In the genomic region with DNA sequence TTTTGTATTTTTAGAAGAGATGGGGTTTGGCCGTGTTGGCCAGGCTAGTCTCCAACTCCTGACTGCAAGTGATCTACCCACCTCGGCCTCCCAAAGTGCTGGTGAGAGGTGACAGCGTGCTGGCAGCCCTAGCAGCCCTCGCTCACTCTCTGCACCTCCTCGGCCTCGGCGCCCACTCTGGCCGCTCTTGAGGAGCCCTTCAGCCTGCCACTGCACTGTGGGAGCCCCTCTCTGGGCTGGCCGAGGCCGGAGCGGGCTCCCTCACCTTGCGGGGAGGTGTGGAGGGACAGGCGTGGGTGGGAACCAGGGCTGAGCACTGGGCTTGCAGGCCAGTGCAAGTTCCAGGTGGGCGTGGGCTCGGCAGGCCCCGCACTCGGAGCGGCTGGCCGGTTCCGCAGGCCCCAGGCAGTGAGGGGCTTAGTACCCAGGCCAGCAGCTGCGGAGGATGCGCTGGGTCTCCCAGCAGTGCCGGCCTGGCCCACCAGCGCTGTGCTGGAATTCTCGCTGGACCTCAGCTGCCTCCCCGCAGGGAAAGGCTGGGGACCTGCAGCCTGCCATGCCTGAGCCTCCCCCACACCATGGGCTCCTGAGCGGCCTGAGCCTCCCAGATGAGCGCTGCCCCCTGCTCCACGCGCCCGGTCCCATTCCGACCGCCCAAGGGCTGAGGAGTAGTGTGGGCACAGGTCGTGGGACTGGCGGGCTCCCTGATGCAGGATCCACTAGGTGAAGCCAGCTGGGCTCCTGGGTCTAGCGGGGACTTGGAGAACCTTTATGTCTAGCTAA, we compare ENCODE assay signal across 18 cellular contexts. TPM values are rescaled to one million over a fixed set of nuclear protein-coding genes. Genes with fewer than 3 reads are reported as not detected.
A peak's percentile ranks its signal among the peaks of the same experiment; 100 is the strongest.
DNase-seq lines count a peak whose midpoint lies in the region; ATAC-seq, FAIRE-seq and TF ChIP-seq lines count a peak whose summit lies in the region.
"Had no signal": no experiment of that assay in that cellular context is flagged by ENCODE, and none has a peak within 500 bp of the region (broad histone marks: within the 10 kb centered on the region; RNA-seq: fewer than 3 reads in every experiment).

No MANE protein-coding gene starts in this region.

- H3K4me1 ChIP-seq in HEK293 (ENCODE audit: control insufficient read depth, insufficient read depth, low read length) (no peaks in the 10 kb centered on the region), HepG2 (ENCODE audit: insufficient read depth, low read length) (peaks cover 18% of the 10 kb centered on the region), trophoblast cell (ENCODE audit: control insufficient read depth in 1 of 2, insufficient read depth in 2 of 2, low read length in 2 of 2) (peaks cover 7% of the 10 kb centered on the region in 2 experiments)

- H2BK12ac ChIP-seq in trophoblast cell (ENCODE audit: low read length): no peak overlapping the region

- intact Hi-C loops in HepG2 (cut with micrococcal nuclease; ENCODE audit: unreplicated experiment): no loop called here

- no peak overlapping the region for H3K14ac ChIP-seq in trophoblast cell (ENCODE audit: low read length)

- H3K18ac ChIP-seq in trophoblast cell (ENCODE audit: low read length): no peak overlapping the region

- TF ChIP-seq EP300 in HepG2 (IDR thresholded peaks at IDR 0.05; ENCODE audit: low read depth in 2 of 2, low read length in 2 of 2) (no peak), HepG2 (CRISPR knock-in tag; IDR thresholded peaks at IDR 0.05; ENCODE audit: borderline replicate concordance) (no peak)

- H3K4ac ChIP-seq in trophoblast cell (ENCODE audit: low read depth, low read length): no peak overlapping the region

- H3K79me1 ChIP-seq in trophoblast cell (ENCODE audit: low read length): peaks cover 16% of the 10 kb centered on the region

- CTCF ChIA-PET in HEK293 (lab: Yijun Ruan, JAX): interaction anchor here (1.2 to 1.8 kb wide), 2 partner anchors 9 to 113 kb away, joined by 3 to 6 read pairs; no protein-coding TSS in a partner anchor
- CTCF ChIA-PET in HepG2 (lab: Yijun Ruan, JAX; ENCODE audit: low intra/inter-chr PET ratio, low total read pairs): no interaction called here

- peaks cover 15% of the 10 kb centered on the region for H3K79me2 ChIP-seq in HepG2 (ENCODE audit: insufficient read depth, low read length)
- H3K79me2 ChIP-seq in trophoblast cell (ENCODE audit: control insufficient read depth, insufficient read depth, low read length, poor library complexity): peaks cover 14% of the 10 kb centered on the region

- no peak for ATAC-seq in HepG2
- ATAC-seq: CD8-positive, alpha-beta T cell had no signal

- H3K27me3 ChIP-seq in HepG2 (ENCODE audit: control insufficient read depth in 1 of 2, insufficient read depth in 2 of 2, low read length in 2 of 2) (peaks cover 0 to 1% of the 10 kb centered on the region in 2 experiments; a peak in 2 of 5 replicates), trophoblast cell (ENCODE audit: insufficient read depth, low read length) (no peaks in the 10 kb centered on the region)

- no peak overlapping the region for H2BK5ac ChIP-seq in trophoblast cell (ENCODE audit: low read depth, low read length, poor library complexity)

- POLR2A ChIA-PET in HEK293 (lab: Yijun Ruan, JAX) (no interaction called here), HepG2 (lab: Yijun Ruan, JAX) (interaction anchor here (0.8 kb wide), 1 partner anchor 11 kb away, joined by 4 read pairs; no protein-coding TSS in a partner anchor)

- H4K8ac ChIP-seq in trophoblast cell (ENCODE audit: low read depth, low read length): no peak overlapping the region

- H3K36me3 ChIP-seq in HEK293 (ENCODE audit: control insufficient read depth in 2 of 2, insufficient read depth in 1 of 2, low read length in 2 of 2) (no peaks in the 10 kb centered on the region), HepG2 (replicated peaks in 1 of 2; ENCODE audit: control insufficient read depth in 1 of 2, insufficient read depth in 2 of 2, low read length in 2 of 2) (no peaks in the 10 kb centered on the region), trophoblast cell (ENCODE audit: control insufficient read depth in 1 of 2, insufficient read depth in 2 of 2, low read length in 2 of 2) (no peaks in the 10 kb centered on the region)

- H3K4me3 ChIP-seq in HEK293 (ENCODE audit: low read depth, low read length) (no peak overlapping the region), HepG2 (replicated peaks in 1 of 3; ENCODE audit: insufficient read depth in 1 of 3, low read depth in 2 of 3, low read length in 3 of 3) (no peak overlapping the region), trophoblast cell (ENCODE audit: low read depth, low read length) (peak overlapping the region; percentile 5)

- no peak overlapping the region for H2BK120ac ChIP-seq in trophoblast cell (ENCODE audit: insufficient read depth, low read length, poor library complexity)

- H2AK5ac ChIP-seq in trophoblast cell (ENCODE audit: low read length): no peak overlapping the region

- no peak for FAIRE-seq in HepG2 (lab: Jason Lieb, UNC)
- FAIRE-seq: G401.6, GM12892 had no signal

- H3K27ac ChIP-seq in HEK293 (ENCODE audit: extremely low read depth, low read depth, low read length) (no peak overlapping the region), HepG2 (ENCODE audit: extremely low read length, insufficient read depth, low read length) (no peak overlapping the region), trophoblast cell (ENCODE audit: low read depth, low read length) (no peak overlapping the region)
- H3K27ac ChIP-seq: C4-2B had no signal

- H4K91ac ChIP-seq in trophoblast cell (ENCODE audit: low read depth, low read length): no peak overlapping the region

- no peak overlapping the region for H3K9ac ChIP-seq in HepG2 (ENCODE audit: insufficient read depth, low read depth, low read length)
- H3K9ac ChIP-seq in trophoblast cell (ENCODE audit: low read length): no peak overlapping the region

- H3K4me2 ChIP-seq in HepG2 (ENCODE audit: low read depth, low read length): no peak overlapping the region
- no peak overlapping the region for H3K4me2 ChIP-seq in trophoblast cell (ENCODE audit: low read length)

- TF ChIP-seq POLR2A in HepG2 (IDR thresholded peaks at IDR 0.05; ENCODE audit: insufficient read depth in 1 of 2, low read depth in 2 of 2, low read length in 2 of 2): no peak

- DNase-seq in HepG2 (ENCODE audit: low spot score): no peak
- DNase-seq in trophoblast cell: no peak
- DNase-seq in stimulated activated CD4-positive, alpha-beta T cell treated with anti-CD3 and anti-CD28 coated beads, Interleukin-2, amount 100 ng/mL, for 48 hours: no peak
- DNase-seq in occipital lobe (lab: John Stamatoyannopoulos, UW): no peak
- DNase-seq in activated CD4-positive, alpha-beta T cell treated with anti-CD3 and anti-CD28 coated beads, Interleukin-2, amount 50 U/mL, for 48 hours: no peak
- DNase-seq: Caco-2; CD4-positive, CD25-positive, alpha-beta regulatory T cell; CD8-positive, alpha-beta T cell; DMS153; DND-41; GOT3; H7; HCEC 1CT; HFFc6 had no signal

- TF ChIP-seq CTCF in HEK293 (tag by site-specific recombination; IDR thresholded peaks at IDR 0.05) (no peak), HepG2 (CRISPR knock-in tag; IDR thresholded peaks at IDR 0.05) (no peak)

- no peak overlapping the region for H3K23ac ChIP-seq in trophoblast cell (ENCODE audit: low read length)

- TF ChIP-seq RAD21 in HepG2 (CRISPR knock-in tag; IDR thresholded peaks at IDR 0.05): no peak

- H2AFZ ChIP-seq in HepG2 (ENCODE audit: low read length) (no peak overlapping the region), trophoblast cell (ENCODE audit: insufficient read depth, low read length, poor library complexity) (no peak overlapping the region)

- WGBS in HepG2 (ENCODE audit: low lambda C conversion rate): 94% methylated on average over 12 of the region's 36 CpGs
- no CpG with 5 or more reads among the region's 36 CpGs for WGBS in trophoblast cell (ENCODE audit: extremely low coverage, insufficient coverage, insufficient read length)

- in situ Hi-C loops in HepG2 (cut with HindIII; ENCODE audit: extremely low pct_ligation_motif_present, low pct_unique_long_range_greater_than_20kb): no loop called here

- no TSS peak for BruUV-seq in HepG2 (replicated peaks; lab: Mats Ljungman, UMichigan)

- no peak overlapping the region for H4K12ac ChIP-seq in trophoblast cell (ENCODE audit: low read depth, low read length)

- peaks cover 2% of the 10 kb centered on the region for H4K20me1 ChIP-seq in HepG2 (ENCODE audit: insufficient read depth, low read length)

- H3K9me3 ChIP-seq in HEK293 (ENCODE audit: control insufficient read depth, insufficient read depth, low read depth, low read length) (no peaks in the 10 kb centered on the region), HepG2 (ENCODE audit: low read length) (no peaks in the 10 kb centered on the region), trophoblast cell (ENCODE audit: insufficient read depth, low read depth, low read length) (peaks cover 9% of the 10 kb centered on the region)
- H3K9me3 ChIP-seq: Caco-2 had no signal

TF ChIP-seq in HEK293, 187 proteins besides CTCF, POLR2A, EP300 and RAD21 (continues in another document):
- no peak for TF ChIP-seq GLI2 (tag by site-specific recombination; IDR thresholded peaks at IDR 0.05; ENCODE audit: borderline replicate concordance, low read depth)

TF ChIP-seq in HepG2, 621 proteins besides CTCF, POLR2A, EP300 and RAD21 (continues in another document):
- TF ChIP-seq ZNF850 (CRISPR knock-in tag; conservative IDR thresholded peaks at IDR 0.05): peak; percentile 97

RNA-seq across cellular contexts. Expression of a gene that starts 3.4 kb away (rescaled TPM):
- 64.4 and 76.7 TPM in 2 replicates for total RNA-seq in HepG2 (2016; rRNA removed; fragmentation: Illumina TruSeq; extraction: Trizol)
- 5.8 and 7.2 TPM in 2 replicates for total RNA-seq in HepG2 (2016; cell fraction: cytosol; rRNA removed; fragmentation: Illumina TruSeq; extraction: Trizol; ENCODE audit: low read depth)
- 58.0 and 76.5 TPM in 2 replicates for total RNA-seq in HepG2 (2016; cell fraction: insoluble cytoplasmic fraction; rRNA removed; fragmentation: Illumina TruSeq; extraction: Trizol)
- total RNA-seq in HepG2 (2016; cell fraction: membrane; rRNA removed; fragmentation: Illumina TruSeq; extraction: Trizol): 18.3 and 23.6 TPM in 2 replicates
- total RNA-seq in HepG2 (2016; cell fraction: nucleus; rRNA removed; fragmentation: Illumina TruSeq; extraction: Trizol): 103 and 116 TPM in 2 replicates
- 38.2 and 38.9 TPM in 2 replicates for polyA plus RNA-seq in HepG2 (2011; rRNA removed)
- polyA plus RNA-seq in HepG2 (2011; cell fraction: cytosol; rRNA removed): 25.2 and 34.9 TPM in 2 replicates
- 20.9 and 21.1 TPM in 2 replicates for polyA plus RNA-seq in HepG2 (2011; cell fraction: nucleus; rRNA removed)
- polyA plus RNA-seq in HepG2 (2012): 42.0 and 46.8 TPM in 2 replicates
- 3.8 and 4.4 TPM in 2 replicates for polyA plus RNA-seq in HepG2 (2016; cell fraction: cytosol; fragmentation: Illumina TruSeq; extraction: Trizol; ENCODE audit: low read depth)
- polyA plus RNA-seq in HepG2 (2016; cell fraction: insoluble cytoplasmic fraction; fragmentation: Illumina TruSeq; extraction: Trizol; ENCODE audit: low read depth): 58.6 and 66.3 TPM in 2 replicates
- polyA plus RNA-seq in HepG2 (2016; cell fraction: membrane; fragmentation: Illumina TruSeq; extraction: Trizol; ENCODE audit: low read depth): 12.1 and 13.5 TPM in 2 replicates
- 109 and 114 TPM in 2 replicates for polyA plus RNA-seq in HepG2 (2016; cell fraction: nucleus; fragmentation: Illumina TruSeq; extraction: Trizol; ENCODE audit: insufficient read depth, low read depth)
- polyA minus RNA-seq in HepG2 (2011; rRNA and poly(A)+ RNA removed; ENCODE audit: low replicate concordance): 59.8 and 110 TPM in 2 replicates
- polyA minus RNA-seq in HepG2 (2011; cell fraction: cytosol; rRNA and poly(A)+ RNA removed): 35.1 and 35.9 TPM in 2 replicates
- 43.9 and 51.8 TPM in 2 replicates for polyA minus RNA-seq in HepG2 (2011; cell fraction: nucleus; rRNA and poly(A)+ RNA removed)
- 46.6 and 47.2 TPM in 2 replicates for polyA plus RNA-seq in trophoblast cell (2013)
- total RNA-seq in occipital lobe: 71.6 TPM
